ENCODE assay signal across 1 cellular context in the genomic region with DNA sequence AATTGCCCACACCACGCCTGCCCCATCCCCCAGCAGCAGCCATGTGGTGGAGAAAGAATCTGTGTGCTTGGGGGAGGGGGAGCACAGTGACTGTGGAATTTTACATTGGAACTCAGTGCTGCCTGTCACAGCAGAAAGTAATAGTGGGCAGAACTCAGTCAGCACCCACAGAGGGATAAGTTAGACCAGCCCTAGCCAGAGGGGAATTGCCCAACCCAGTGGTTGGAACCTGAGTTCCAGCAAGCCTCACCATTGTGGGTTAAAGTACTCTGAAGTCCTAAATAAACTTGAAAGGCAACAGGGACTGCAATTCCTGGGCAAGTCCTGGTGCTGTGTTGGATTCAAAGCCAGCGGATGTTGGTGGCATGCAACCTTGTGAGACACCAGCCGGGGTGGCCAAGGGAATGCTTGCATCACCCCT.
TF ChIP-seq lines count a peak whose summit lies in the region.

No MANE protein-coding gene starts in this region.

TF ChIP-seq in WTC11, 78 proteins besides CTCF, POLR2A, EP300 and RAD21 (continued from another document):
- TF ChIP-seq, protein P1, sequence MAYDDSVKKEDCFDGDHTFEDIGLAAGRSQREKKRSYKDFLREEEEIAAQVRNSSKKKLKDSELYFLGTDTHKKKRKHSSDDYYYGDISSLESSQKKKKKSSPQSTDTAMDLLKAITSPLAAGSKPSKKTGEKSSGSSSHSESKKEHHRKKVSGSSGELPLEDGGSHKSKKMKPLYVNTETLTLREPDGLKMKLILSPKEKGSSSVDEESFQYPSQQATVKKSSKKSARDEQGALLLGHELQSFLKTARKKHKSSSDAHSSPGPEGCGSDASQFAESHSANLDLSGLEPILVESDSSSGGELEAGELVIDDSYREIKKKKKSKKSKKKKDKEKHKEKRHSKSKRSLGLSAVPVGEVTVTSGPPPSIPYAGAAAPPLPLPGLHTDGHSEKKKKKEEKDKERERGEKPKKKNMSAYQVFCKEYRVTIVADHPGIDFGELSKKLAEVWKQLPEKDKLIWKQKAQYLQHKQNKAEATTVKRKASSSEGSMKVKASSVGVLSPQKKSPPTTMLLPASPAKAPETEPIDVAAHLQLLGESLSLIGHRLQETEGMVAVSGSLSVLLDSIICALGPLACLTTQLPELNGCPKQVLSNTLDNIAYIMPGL (CRISPR knock-in tag; IDR thresholded peaks at IDR 0.05) = no peak
- TF ChIP-seq MYBL2 (CRISPR knock-in tag; IDR thresholded peaks at IDR 0.05) = no peak
- TF ChIP-seq, protein P2, sequence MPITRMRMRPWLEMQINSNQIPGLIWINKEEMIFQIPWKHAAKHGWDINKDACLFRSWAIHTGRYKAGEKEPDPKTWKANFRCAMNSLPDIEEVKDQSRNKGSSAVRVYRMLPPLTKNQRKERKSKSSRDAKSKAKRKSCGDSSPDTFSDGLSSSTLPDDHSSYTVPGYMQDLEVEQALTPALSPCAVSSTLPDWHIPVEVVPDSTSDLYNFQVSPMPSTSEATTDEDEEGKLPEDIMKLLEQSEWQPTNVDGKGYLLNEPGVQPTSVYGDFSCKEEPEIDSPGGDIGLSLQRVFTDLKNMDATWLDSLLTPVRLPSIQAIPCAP (CRISPR knock-in tag; IDR thresholded peaks at IDR 0.05) = no peak
- no peak for TF ChIP-seq ZNF232 (CRISPR knock-in tag; IDR thresholded peaks at IDR 0.05)
- no peak for TF ChIP-seq ZNF416 (CRISPR knock-in tag; IDR thresholded peaks at IDR 0.05)
